ENCODE assay signal across 21 cellular contexts in the genomic region with DNA sequence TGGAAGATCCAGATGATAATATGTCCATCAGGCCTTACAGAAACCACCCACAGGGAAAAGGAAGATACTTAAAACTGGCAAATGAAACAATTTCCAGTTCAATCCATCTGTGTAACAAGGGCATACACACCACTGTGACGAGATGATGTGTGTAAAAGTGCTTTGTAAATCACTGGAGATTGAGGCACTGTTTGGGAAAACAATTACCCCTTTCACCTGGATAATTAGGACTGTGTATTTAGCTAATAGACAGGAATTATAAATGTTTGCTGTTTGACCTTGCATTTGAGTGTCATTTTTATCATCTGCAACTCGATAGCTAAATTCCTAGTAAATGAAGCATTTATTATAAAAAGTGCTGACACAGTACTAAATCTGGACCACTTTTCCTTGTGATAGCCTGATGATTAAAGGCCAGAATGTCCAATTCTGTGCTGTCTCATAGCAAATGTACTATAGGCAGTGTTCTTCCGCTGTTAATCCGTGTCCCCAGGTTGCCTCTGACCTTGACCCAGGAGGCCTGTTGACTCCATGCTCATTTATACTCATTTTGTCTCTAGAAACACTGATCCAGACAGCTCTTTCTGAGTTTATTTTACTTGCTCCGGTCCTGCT.
A peak's percentile ranks its signal among the peaks of the same experiment; 100 is the strongest.
DNase-seq lines count a peak whose midpoint lies in the region; ATAC-seq, FAIRE-seq and TF ChIP-seq lines count a peak whose summit lies in the region.
"Had no signal": no experiment of that assay in that cellular context is flagged by ENCODE, and none has a peak within 500 bp of the region (broad histone marks: within the 10 kb centered on the region; RNA-seq: fewer than 3 reads in every experiment).

No MANE protein-coding gene starts in this region.

- H3K36me3 Mint-ChIP-seq in progenitor cell of endocrine pancreas (ENCODE audit: insufficient read depth) (no peaks in the 10 kb centered on the region), immature natural killer cell (no peaks in the 10 kb centered on the region)
- H3K36me3 Mint-ChIP-seq: activated naive CD8-positive, alpha-beta T cell treated with anti-CD3 and anti-CD28 coated beads, Interleukin-2, amount 10 ng/mL, durations not matched to agents 7 days and 5 days had no signal

- no peak overlapping the region for H3K4me3 ChIP-seq in heart left ventricle
- H3K4me3 ChIP-seq: breast epithelium, left lung, skin epidermis, vagina had no signal

- H3K4me1 ChIP-seq in heart left ventricle = peaks cover 0 to 35% (median 14%) of the 10 kb centered on the region in 12 donors
- H3K4me1 ChIP-seq: breast epithelium, vagina had no signal

- intact Hi-C loops in heart left ventricle (cut with DNase I) = loop anchor here in 4 of 10 donors (2.0 to 10.0 kb wide), 5 partner anchors 48 to 452 kb away; no protein-coding TSS in a partner anchor

- ATAC-seq in heart left ventricle (peak in 2 of 4 donors; percentile 16 to 17), HG03025 (IDR thresholded peaks at IDR 0.05; ENCODE audit: low FRiP score, unreplicated experiment) (no peak)
- ATAC-seq: activated CD4-positive, CD25-positive, alpha-beta regulatory T cell treated with anti-CD3 and anti-CD28 coated beads, Interleukin-2, amount 50 U/mL, for 24 hours had no signal

- whole genome bisulfite sequencing in heart left ventricle, 4 donors = 43 to 52% (median 49%) methylated on average over 5 of the region's 5 CpGs

- H3K27me3 Mint-ChIP-seq in progenitor cell of endocrine pancreas = peaks cover 3% of the 10 kb centered on the region
- H3K27me3 Mint-ChIP-seq in immature natural killer cell (ENCODE audit: low read depth in 3 of 3) = peaks cover 0 to 3% (median 2%) of the 10 kb centered on the region in 3 donors

- no peaks in the 10 kb centered on the region for H3K9me3 ChIP-seq in heart left ventricle
- H3K9me3 ChIP-seq: breast epithelium, left lung, SK-N-SH, vagina had no signal

- DNase-seq in NCI-H1417 (lab: John Stamatoyannopoulos, UW) (peak in 2 of 3 experiments; percentile 67 to 91), NCI-H345 (lab: John Stamatoyannopoulos, UW) (peak; percentile 15), heart left ventricle (no peak), progenitor cell of endocrine pancreas (ENCODE audit: low spot score, unreplicated experiment) (no peak), urothelium cell line (ENCODE audit: low spot score) (no peak), immature natural killer cell (no peak)
- DNase-seq: activated naive CD8-positive, alpha-beta T cell treated with anti-CD3 and anti-CD28 coated beads, Interleukin-2, amount 10 ng/mL, durations not matched to agents 7 days and 5 days; dermis blood vessel endothelial cell; Karpas-422; left lung; SK-N-SH; stimulated activated CD4-positive, alpha-beta T cell treated with anti-CD3 and anti-CD28 coated beads, Interleukin-4, amount 100 ng/mL, for 1 hour; T1000 had no signal

- no peaks in the 10 kb centered on the region for H3K36me3 ChIP-seq in heart left ventricle
- H3K36me3 ChIP-seq: breast epithelium, left lung, vagina had no signal

- FAIRE-seq in urothelium cell line (lab: Jason Lieb, UNC) = no peak
- FAIRE-seq: frontal cortex had no signal

- TF ChIP-seq CTCF in heart left ventricle (IDR thresholded peaks at IDR 0.05) (no peak), progenitor cell of endocrine pancreas (IDR thresholded peaks at IDR 0.05; ENCODE audit: unreplicated experiment) (no peak)

- no peak overlapping the region for H3K4me3 Mint-ChIP-seq in progenitor cell of endocrine pancreas (ENCODE audit: low read depth)
- no peak overlapping the region for H3K4me3 Mint-ChIP-seq in immature natural killer cell
- H3K4me3 Mint-ChIP-seq: activated naive CD8-positive, alpha-beta T cell treated with anti-CD3 and anti-CD28 coated beads, Interleukin-2, amount 10 ng/mL, durations not matched to agents 7 days and 5 days; activated T-helper 1 cell treated with anti-CD3 and anti-CD28 coated beads, Interleukin-12 subunit alpha, Interleukin-12 subunit beta, Interleukin-2, Interleukin-4 antibody, amounts not matched to agents 30 ng/mL and 10 ng/mL and 1 ng/mL, durations not matched to agents 14 hours and 24 hours and 36 hours had no signal

- H3K27me3 ChIP-seq in heart left ventricle = no peaks in the 10 kb centered on the region
- H3K27me3 ChIP-seq: breast epithelium, left lung, vagina had no signal

- peak overlapping the region; percentile 9 for H3K27ac Mint-ChIP-seq in progenitor cell of endocrine pancreas
- no peak overlapping the region for H3K27ac Mint-ChIP-seq in immature natural killer cell
- H3K27ac Mint-ChIP-seq: activated naive CD8-positive, alpha-beta T cell treated with anti-CD3 and anti-CD28 coated beads, Interleukin-2, amount 10 ng/mL, durations not matched to agents 7 days and 5 days; activated T-helper 1 cell treated with anti-CD3 and anti-CD28 coated beads, Interleukin-12 subunit alpha, Interleukin-12 subunit beta, Interleukin-2, Interleukin-4 antibody, amounts not matched to agents 30 ng/mL and 10 ng/mL and 1 ng/mL, durations not matched to agents 14 hours and 24 hours and 36 hours had no signal

- H3K9me3 Mint-ChIP-seq in progenitor cell of endocrine pancreas (ENCODE audit: low read depth) (no peaks in the 10 kb centered on the region), immature natural killer cell (no peaks in the 10 kb centered on the region)
- H3K9me3 Mint-ChIP-seq: activated naive CD8-positive, alpha-beta T cell treated with anti-CD3 and anti-CD28 coated beads, Interleukin-2, amount 10 ng/mL, durations not matched to agents 7 days and 5 days; activated T-helper 1 cell treated with anti-CD3 and anti-CD28 coated beads, Interleukin-12 subunit alpha, Interleukin-12 subunit beta, Interleukin-2, Interleukin-4 antibody, amounts not matched to agents 30 ng/mL and 10 ng/mL and 1 ng/mL, durations not matched to agents 14 hours and 24 hours and 36 hours had no signal

- H3K27ac ChIP-seq in heart left ventricle = peak overlapping the region; percentile 11 to 86 (median 76)
- H3K27ac ChIP-seq: breast epithelium, epithelial cell of prostate, left lung, vagina had no signal

- peaks cover 30% of the 10 kb centered on the region for H3K4me1 Mint-ChIP-seq in progenitor cell of endocrine pancreas (ENCODE audit: low read depth)
- H3K4me1 Mint-ChIP-seq in immature natural killer cell = no peaks in the 10 kb centered on the region
- H3K4me1 Mint-ChIP-seq: activated naive CD8-positive, alpha-beta T cell treated with anti-CD3 and anti-CD28 coated beads, Interleukin-2, amount 10 ng/mL, durations not matched to agents 7 days and 5 days had no signal

- TF ChIP-seq POLR2A in heart left ventricle (IDR thresholded peaks at IDR 0.05) = no peak

Comparison
In these comparisons a context has a peak if more than half of its experiments do, and no peak if none do; other contexts are left out.
1. DNase-seq: peak in NCI-H1417 (2 of 3) and NCI-H345 (single experiment); none in heart left ventricle (0 of 5), progenitor cell of endocrine pancreas (single experiment), urothelium cell line (single experiment) and immature natural killer cell (0 of 3).